ENCODE assay signal across 1 cellular context in the genomic region with DNA sequence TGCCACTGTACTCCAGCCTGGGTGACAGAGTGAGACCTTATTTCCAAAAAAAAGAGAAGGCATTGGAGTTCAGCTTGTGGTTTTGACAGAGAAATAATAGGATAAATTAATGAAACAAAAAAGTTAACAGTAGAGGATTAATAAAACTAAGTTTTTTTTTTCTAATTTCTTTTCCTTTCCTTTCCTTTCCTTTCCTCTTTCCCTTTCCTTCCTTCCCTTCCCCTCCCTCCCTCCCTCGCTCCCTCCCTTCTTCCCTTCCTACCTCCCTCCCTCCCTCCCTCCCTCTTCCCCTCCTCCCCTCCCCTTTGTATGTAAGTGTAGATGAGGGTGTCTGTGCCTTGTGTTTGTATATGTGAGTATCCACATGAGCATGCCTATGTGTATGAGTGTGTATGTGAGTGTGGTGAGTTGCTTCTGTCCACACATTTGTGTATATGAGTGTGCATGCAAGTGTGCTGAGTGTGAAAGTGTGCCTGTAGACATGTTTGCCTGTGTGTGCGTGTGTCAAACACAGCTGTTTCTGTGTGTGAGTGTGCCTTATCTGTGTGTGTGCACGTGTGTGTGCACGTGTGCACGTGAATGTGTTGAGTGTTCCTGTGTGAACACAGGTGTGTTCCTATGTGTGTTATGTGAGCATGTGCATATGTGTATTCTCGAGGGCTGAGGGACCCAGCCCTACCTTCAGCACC.
TF ChIP-seq lines count a peak whose summit lies in the region.

No MANE protein-coding gene starts in this region.

TF ChIP-seq in K562, 482 proteins besides CTCF, POLR2A, EP300 and RAD21 (continued from another document and continues in another):
- TF ChIP-seq, protein P1, sequence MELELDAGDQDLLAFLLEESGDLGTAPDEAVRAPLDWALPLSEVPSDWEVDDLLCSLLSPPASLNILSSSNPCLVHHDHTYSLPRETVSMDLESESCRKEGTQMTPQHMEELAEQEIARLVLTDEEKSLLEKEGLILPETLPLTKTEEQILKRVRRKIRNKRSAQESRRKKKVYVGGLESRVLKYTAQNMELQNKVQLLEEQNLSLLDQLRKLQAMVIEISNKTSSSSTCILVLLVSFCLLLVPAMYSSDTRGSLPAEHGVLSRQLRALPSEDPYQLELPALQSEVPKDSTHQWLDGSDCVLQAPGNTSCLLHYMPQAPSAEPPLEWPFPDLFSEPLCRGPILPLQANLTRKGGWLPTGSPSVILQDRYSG (tag; conservative IDR thresholded peaks at IDR 0.05; ENCODE audit: low read depth): no peak
- TF ChIP-seq CREB1 (IDR thresholded peaks at IDR 0.05) (no peak), CREB1 (CRISPR knock-in tag; IDR thresholded peaks at IDR 0.05) (no peak), PPARD (CRISPR knock-in tag; IDR thresholded peaks at IDR 0.05) (no peak), HDGF (IDR thresholded peaks at IDR 0.05) (peak; percentile 97), KLF1 (tag; IDR thresholded peaks at IDR 0.05) (no peak), CEBPG (CRISPR knock-in tag; IDR thresholded peaks at IDR 0.05) (no peak; the same call in 1 of the 2 replicates), CEBPG (tag; conservative IDR thresholded peaks at IDR 0.05 in 1 of 2, IDR thresholded peaks at IDR 0.05 in 1 of 2) (no peak), RFX5 (IDR thresholded peaks at IDR 0.05; ENCODE audit: low read depth, low read length) (no peak), STAG1 (CRISPR knock-in tag; IDR thresholded peaks at IDR 0.05; ENCODE audit: borderline replicate concordance) (no peak), TEAD2 (tag; IDR thresholded peaks at IDR 0.05) (no peak), ZNF197 (CRISPR knock-in tag; IDR thresholded peaks at IDR 0.05; ENCODE audit: low read depth) (no peak), HDAC1 (IDR thresholded peaks at IDR 0.05) (peak in 1 of 2 experiments; percentile 38; a peak in 1 of 4 replicates), ZNF146 (CRISPR knock-in tag; IDR thresholded peaks at IDR 0.05; ENCODE audit: unreplicated experiment) (no peak), KLF10 (CRISPR knock-in tag; IDR thresholded peaks at IDR 0.05) (no peak), C11orf30 (IDR thresholded peaks at IDR 0.05; ENCODE audit: low read depth) (no peak), OTX1 (CRISPR knock-in tag; IDR thresholded peaks at IDR 0.05) (no peak), GATAD2A (IDR thresholded peaks at IDR 0.05) (0 out of 2 replicates have a peak, but pooled peaks have one; percentile 26), ZNF232 (CRISPR knock-in tag; IDR thresholded peaks at IDR 0.05) (no peak), NCOA1 (IDR thresholded peaks at IDR 0.05; ENCODE audit: low read depth) (no peak)
- TF ChIP-seq, protein P2, sequence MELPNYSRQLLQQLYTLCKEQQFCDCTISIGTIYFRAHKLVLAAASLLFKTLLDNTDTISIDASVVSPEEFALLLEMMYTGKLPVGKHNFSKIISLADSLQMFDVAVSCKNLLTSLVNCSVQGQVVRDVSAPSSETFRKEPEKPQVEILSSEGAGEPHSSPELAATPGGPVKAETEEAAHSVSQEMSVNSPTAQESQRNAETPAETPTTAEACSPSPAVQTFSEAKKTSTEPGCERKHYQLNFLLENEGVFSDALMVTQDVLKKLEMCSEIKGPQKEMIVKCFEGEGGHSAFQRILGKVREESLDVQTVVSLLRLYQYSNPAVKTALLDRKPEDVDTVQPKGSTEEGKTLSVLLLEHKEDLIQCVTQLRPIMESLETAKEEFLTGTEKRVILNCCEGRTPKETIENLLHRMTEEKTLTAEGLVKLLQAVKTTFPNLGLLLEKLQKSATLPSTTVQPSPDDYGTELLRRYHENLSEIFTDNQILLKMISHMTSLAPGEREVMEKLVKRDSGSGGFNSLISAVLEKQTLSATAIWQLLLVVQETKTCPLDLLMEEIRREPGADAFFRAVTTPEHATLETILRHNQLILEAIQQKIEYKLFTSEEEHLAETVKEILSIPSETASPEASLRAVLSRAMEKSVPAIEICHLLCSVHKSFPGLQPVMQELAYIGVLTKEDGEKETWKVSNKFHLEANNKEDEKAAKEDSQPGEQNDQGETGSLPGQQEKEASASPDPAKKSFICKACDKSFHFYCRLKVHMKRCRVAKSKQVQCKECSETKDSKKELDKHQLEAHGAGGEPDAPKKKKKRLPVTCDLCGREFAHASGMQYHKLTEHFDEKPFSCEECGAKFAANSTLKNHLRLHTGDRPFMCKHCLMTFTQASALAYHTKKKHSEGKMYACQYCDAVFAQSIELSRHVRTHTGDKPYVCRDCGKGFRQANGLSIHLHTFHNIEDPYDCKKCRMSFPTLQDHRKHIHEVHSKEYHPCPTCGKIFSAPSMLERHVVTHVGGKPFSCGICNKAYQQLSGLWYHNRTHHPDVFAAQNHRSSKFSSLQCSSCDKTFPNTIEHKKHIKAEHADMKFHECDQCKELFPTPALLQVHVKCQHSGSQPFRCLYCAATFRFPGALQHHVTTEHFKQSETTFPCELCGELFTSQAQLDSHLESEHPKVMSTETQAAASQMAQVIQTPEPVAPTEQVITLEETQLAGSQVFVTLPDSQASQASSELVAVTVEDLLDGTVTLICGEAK (IDR thresholded peaks at IDR 0.05): no peak
- TF ChIP-seq, protein P2 (CRISPR knock-in tag; IDR thresholded peaks at IDR 0.05): no peak
- TF ChIP-seq, protein P3, sequence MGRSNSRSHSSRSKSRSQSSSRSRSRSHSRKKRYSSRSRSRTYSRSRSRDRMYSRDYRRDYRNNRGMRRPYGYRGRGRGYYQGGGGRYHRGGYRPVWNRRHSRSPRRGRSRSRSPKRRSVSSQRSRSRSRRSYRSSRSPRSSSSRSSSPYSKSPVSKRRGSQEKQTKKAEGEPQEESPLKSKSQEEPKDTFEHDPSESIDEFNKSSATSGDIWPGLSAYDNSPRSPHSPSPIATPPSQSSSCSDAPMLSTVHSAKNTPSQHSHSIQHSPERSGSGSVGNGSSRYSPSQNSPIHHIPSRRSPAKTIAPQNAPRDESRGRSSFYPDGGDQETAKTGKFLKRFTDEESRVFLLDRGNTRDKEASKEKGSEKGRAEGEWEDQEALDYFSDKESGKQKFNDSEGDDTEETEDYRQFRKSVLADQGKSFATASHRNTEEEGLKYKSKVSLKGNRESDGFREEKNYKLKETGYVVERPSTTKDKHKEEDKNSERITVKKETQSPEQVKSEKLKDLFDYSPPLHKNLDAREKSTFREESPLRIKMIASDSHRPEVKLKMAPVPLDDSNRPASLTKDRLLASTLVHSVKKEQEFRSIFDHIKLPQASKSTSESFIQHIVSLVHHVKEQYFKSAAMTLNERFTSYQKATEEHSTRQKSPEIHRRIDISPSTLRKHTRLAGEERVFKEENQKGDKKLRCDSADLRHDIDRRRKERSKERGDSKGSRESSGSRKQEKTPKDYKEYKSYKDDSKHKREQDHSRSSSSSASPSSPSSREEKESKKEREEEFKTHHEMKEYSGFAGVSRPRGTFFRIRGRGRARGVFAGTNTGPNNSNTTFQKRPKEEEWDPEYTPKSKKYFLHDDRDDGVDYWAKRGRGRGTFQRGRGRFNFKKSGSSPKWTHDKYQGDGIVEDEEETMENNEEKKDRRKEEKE (IDR thresholded peaks at IDR 0.05; ENCODE audit: borderline replicate concordance in 1 of 2, control insufficient read depth in 1 of 2, low read depth in 2 of 2, low read length in 1 of 2): no peak
- TF ChIP-seq, protein P4, sequence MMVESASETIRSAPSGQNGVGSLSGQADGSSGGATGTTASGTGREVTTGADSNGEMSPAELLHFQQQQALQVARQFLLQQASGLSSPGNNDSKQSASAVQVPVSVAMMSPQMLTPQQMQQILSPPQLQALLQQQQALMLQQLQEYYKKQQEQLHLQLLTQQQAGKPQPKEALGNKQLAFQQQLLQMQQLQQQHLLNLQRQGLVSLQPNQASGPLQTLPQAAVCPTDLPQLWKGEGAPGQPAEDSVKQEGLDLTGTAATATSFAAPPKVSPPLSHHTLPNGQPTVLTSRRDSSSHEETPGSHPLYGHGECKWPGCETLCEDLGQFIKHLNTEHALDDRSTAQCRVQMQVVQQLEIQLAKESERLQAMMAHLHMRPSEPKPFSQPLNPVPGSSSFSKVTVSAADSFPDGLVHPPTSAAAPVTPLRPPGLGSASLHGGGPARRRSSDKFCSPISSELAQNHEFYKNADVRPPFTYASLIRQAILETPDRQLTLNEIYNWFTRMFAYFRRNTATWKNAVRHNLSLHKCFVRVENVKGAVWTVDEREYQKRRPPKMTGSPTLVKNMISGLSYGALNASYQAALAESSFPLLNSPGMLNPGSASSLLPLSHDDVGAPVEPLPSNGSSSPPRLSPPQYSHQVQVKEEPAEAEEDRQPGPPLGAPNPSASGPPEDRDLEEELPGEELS (CRISPR knock-in tag; IDR thresholded peaks at IDR 0.05; ENCODE audit: borderline replicate concordance): no peak
- TF ChIP-seq, protein P5, sequence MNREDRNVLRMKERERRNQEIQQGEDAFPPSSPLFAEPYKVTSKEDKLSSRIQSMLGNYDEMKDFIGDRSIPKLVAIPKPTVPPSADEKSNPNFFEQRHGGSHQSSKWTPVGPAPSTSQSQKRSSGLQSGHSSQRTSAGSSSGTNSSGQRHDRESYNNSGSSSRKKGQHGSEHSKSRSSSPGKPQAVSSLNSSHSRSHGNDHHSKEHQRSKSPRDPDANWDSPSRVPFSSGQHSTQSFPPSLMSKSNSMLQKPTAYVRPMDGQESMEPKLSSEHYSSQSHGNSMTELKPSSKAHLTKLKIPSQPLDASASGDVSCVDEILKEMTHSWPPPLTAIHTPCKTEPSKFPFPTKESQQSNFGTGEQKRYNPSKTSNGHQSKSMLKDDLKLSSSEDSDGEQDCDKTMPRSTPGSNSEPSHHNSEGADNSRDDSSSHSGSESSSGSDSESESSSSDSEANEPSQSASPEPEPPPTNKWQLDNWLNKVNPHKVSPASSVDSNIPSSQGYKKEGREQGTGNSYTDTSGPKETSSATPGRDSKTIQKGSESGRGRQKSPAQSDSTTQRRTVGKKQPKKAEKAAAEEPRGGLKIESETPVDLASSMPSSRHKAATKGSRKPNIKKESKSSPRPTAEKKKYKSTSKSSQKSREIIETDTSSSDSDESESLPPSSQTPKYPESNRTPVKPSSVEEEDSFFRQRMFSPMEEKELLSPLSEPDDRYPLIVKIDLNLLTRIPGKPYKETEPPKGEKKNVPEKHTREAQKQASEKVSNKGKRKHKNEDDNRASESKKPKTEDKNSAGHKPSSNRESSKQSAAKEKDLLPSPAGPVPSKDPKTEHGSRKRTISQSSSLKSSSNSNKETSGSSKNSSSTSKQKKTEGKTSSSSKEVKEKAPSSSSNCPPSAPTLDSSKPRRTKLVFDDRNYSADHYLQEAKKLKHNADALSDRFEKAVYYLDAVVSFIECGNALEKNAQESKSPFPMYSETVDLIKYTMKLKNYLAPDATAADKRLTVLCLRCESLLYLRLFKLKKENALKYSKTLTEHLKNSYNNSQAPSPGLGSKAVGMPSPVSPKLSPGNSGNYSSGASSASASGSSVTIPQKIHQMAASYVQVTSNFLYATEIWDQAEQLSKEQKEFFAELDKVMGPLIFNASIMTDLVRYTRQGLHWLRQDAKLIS (CRISPR knock-in tag; IDR thresholded peaks at IDR 0.05): no peak
- TF ChIP-seq, protein P6, sequence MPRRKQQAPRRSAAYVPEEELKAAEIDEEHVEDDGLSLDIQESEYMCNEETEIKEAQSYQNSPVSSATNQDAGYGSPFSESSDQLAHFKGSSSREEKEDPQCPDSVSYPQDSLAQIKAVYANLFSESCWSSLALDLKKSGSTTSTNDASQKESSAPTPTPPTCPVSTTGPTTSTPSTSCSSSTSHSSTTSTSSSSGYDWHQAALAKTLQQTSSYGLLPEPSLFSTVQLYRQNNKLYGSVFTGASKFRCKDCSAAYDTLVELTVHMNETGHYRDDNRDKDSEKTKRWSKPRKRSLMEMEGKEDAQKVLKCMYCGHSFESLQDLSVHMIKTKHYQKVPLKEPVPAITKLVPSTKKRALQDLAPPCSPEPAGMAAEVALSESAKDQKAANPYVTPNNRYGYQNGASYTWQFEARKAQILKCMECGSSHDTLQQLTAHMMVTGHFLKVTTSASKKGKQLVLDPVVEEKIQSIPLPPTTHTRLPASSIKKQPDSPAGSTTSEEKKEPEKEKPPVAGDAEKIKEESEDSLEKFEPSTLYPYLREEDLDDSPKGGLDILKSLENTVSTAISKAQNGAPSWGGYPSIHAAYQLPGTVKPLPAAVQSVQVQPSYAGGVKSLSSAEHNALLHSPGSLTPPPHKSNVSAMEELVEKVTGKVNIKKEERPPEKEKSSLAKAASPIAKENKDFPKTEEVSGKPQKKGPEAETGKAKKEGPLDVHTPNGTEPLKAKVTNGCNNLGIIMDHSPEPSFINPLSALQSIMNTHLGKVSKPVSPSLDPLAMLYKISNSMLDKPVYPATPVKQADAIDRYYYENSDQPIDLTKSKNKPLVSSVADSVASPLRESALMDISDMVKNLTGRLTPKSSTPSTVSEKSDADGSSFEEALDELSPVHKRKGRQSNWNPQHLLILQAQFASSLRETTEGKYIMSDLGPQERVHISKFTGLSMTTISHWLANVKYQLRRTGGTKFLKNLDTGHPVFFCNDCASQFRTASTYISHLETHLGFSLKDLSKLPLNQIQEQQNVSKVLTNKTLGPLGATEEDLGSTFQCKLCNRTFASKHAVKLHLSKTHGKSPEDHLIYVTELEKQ (CRISPR knock-in tag; IDR thresholded peaks at IDR 0.05): no peak
- TF ChIP-seq, protein P7, sequence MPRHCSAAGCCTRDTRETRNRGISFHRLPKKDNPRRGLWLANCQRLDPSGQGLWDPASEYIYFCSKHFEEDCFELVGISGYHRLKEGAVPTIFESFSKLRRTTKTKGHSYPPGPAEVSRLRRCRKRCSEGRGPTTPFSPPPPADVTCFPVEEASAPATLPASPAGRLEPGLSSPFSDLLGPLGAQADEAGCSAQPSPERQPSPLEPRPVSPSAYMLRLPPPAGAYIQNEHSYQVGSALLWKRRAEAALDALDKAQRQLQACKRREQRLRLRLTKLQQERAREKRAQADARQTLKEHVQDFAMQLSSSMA (CRISPR knock-in tag; IDR thresholded peaks at IDR 0.05): no peak
- TF ChIP-seq, protein P8, sequence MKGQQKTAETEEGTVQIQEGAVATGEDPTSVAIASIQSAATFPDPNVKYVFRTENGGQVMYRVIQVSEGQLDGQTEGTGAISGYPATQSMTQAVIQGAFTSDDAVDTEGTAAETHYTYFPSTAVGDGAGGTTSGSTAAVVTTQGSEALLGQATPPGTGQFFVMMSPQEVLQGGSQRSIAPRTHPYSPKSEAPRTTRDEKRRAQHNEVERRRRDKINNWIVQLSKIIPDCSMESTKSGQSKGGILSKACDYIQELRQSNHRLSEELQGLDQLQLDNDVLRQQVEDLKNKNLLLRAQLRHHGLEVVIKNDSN (CRISPR knock-in tag; IDR thresholded peaks at IDR 0.05): 0 out of 2 replicates have a peak, but pooled peaks have one; percentile 22
